In the genomic region with DNA sequence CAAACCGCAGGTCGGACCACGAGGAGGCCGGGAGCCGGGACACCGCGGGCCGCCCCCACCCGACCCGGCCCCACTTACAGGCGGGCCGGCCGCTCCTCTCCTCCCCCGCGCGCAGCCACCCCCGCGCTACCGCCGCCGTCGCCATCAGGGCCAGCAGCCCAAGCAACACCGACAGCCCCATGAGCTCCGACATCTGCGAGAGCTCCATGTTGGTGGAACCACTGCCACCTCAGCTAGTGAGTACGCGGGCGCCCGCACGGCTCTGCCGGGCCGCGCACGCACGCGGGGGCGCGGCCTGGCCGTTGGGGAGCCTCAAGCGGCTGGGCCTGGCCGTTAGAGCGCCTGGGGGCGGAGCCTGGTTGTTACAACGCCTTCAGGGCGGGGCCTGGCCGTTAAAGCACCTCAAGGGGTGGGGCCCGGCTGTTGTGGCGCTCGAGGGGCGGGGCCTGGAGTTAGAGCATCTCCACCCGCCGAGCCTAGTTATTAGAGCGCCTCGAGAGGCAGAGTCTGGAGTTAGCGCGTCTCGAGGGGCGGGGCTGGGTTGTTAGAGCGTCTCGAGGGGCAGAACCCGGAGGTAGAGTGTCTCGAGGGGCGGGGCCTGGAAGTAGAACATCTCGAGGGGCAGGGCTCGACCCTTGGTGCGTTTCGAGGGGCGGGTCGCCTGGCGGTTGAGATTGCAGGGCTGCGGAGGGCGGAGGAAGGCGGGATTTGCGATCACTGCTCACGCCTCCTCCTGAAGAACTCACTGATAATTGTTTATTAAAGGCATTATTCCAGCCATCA, we compare ENCODE assay signal across 8 cellular contexts. TPM values are rescaled to one million over a fixed set of nuclear protein-coding genes. Genes with fewer than 3 reads are reported as not detected.
A peak's percentile ranks its signal among the peaks of the same experiment; 100 is the strongest.
DNase-seq lines count a peak whose midpoint lies in the region; ATAC-seq and TF ChIP-seq lines count a peak whose summit lies in the region.

A gene with protein sequence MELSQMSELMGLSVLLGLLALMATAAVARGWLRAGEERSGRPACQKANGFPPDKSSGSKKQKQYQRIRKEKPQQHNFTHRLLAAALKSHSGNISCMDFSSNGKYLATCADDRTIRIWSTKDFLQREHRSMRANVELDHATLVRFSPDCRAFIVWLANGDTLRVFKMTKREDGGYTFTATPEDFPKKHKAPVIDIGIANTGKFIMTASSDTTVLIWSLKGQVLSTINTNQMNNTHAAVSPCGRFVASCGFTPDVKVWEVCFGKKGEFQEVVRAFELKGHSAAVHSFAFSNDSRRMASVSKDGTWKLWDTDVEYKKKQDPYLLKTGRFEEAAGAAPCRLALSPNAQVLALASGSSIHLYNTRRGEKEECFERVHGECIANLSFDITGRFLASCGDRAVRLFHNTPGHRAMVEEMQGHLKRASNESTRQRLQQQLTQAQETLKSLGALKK (minus strand): TSS at position 238 of the 783 bp plus-strand sequence. CDS start 30 bp downstream, at position 208.

- H3K36me3 Mint-ChIP-seq in T-helper 1 cell treated with Interleukin-12 subunit alpha and Interleukin-12 subunit beta and Interleukin-4 antibody, amounts not matched to agents 30 μg/mL and 1 μg/mL, for 36 hours (ENCODE audit: low read depth) = peaks cover 14% of the 10 kb centered on the region

- peak; percentile 78 for ATAC-seq in HG02884 (IDR thresholded peaks at IDR 0.05; ENCODE audit: unreplicated experiment)

- H3K27me3 ChIP-seq in left ventricle myocardium inferior (ENCODE audit: low read depth) = no peaks in the 10 kb centered on the region
- no peaks in the 10 kb centered on the region for H3K27me3 ChIP-seq in prostate gland (replicated peaks; ENCODE audit: insufficient read depth)

- DNase-seq in GM13977 (ENCODE audit: low spot score) = peak; percentile 100
- peak; percentile 99 for DNase-seq in NCI-H1694 (lab: John Stamatoyannopoulos, UW)
- DNase-seq in amniotic stem cell (lab: John Stamatoyannopoulos, UW) = peak; percentile 98
- DNase-seq in left ventricle myocardium inferior = peak; percentile 99
- peak; percentile 99 for DNase-seq in prostate gland (ENCODE audit: low spot score)

- TF ChIP-seq POLR2A in prostate gland (IDR thresholded peaks at IDR 0.05) = peak; percentile 92

- in situ Hi-C loops in GM13977 (cut with MboI; ENCODE audit: low pct_unique_long_range_greater_than_20kb, low sequenced_read_pairs, unreplicated experiment) = no loop called here

- H3K4me1 Mint-ChIP-seq in T-helper 1 cell treated with Interleukin-12 subunit alpha and Interleukin-12 subunit beta and Interleukin-4 antibody, amounts not matched to agents 30 μg/mL and 1 μg/mL, for 36 hours (ENCODE audit: low read depth) = peaks cover 23% of the 10 kb centered on the region

- WGBS in prostate gland = under 1% methylated on average over 22 of the region's 75 CpGs
- WGBS in urinary bladder = under 1% methylated on average over 75 of the region's 75 CpGs

- H3K4me1 ChIP-seq in left ventricle myocardium inferior (peaks cover 30% of the 10 kb centered on the region), prostate gland (replicated peaks) (no peaks in the 10 kb centered on the region), urinary bladder (ENCODE audit: insufficient read depth) (no peaks in the 10 kb centered on the region)

- intact Hi-C loops in left ventricle myocardium inferior (cut with micrococcal nuclease) (no loop called here), prostate gland (cut with DNase I) (loop anchor here (2.0 to 5.0 kb wide), 2 partner anchors 22 to 56 kb away; partner anchors contain the start of genes BAZ1B and BCL7B)

- peak; percentile 27 for TF ChIP-seq CTCF in GM13977 (IDR thresholded peaks at IDR 0.05; ENCODE audit: extremely low read depth, insufficient read depth, missing control alignments)
- peak; percentile 27 for TF ChIP-seq CTCF in left ventricle myocardium inferior (IDR thresholded peaks at IDR 0.05; ENCODE audit: borderline replicate concordance)
- peak in 2 of 4 experiments; percentile 8 to 15 for TF ChIP-seq CTCF in prostate gland (IDR thresholded peaks at IDR 0.05)

- H3K27me3 Mint-ChIP-seq in T-helper 1 cell treated with Interleukin-12 subunit alpha and Interleukin-12 subunit beta and Interleukin-4 antibody, amounts not matched to agents 30 μg/mL and 1 μg/mL, for 36 hours (ENCODE audit: low read depth) = no peaks in the 10 kb centered on the region

- H3K27ac ChIP-seq in left ventricle myocardium inferior (replicated peaks) = peak within 1 kb of the TSS; percentile 88
- H3K27ac ChIP-seq in prostate gland = peak within 1 kb of the TSS; percentile 82 to 86
- peak within 1 kb of the TSS; percentile 82 for H3K27ac ChIP-seq in urinary bladder (ENCODE audit: low read depth)

- H3K4me3 ChIP-seq in left ventricle myocardium inferior (peak within 1 kb of the TSS; percentile 94), prostate gland (peak within 1 kb of the TSS; percentile 58 to 83), urinary bladder (ENCODE audit: low read depth, low read length) (peak within 1 kb of the TSS; percentile 76)

- no peaks in the 10 kb centered on the region for H3K9me3 ChIP-seq in left ventricle myocardium inferior (replicated peaks)
- H3K9me3 ChIP-seq in prostate gland = no peaks in the 10 kb centered on the region

- peak within 1 kb of the TSS; percentile 94 for H3K4me3 Mint-ChIP-seq in T-helper 1 cell treated with Interleukin-12 subunit alpha and Interleukin-12 subunit beta and Interleukin-4 antibody, amounts not matched to agents 30 μg/mL and 1 μg/mL, for 36 hours

- no peaks in the 10 kb centered on the region for H3K9me3 Mint-ChIP-seq in T-helper 1 cell treated with Interleukin-12 subunit alpha and Interleukin-12 subunit beta and Interleukin-4 antibody, amounts not matched to agents 30 μg/mL and 1 μg/mL, for 36 hours

- H3K36me3 ChIP-seq in left ventricle myocardium inferior = peaks cover 15% of the 10 kb centered on the region
- peaks cover 0 to 8% of the 10 kb centered on the region in 2 donors for H3K36me3 ChIP-seq in prostate gland
- no peaks in the 10 kb centered on the region for H3K36me3 ChIP-seq in urinary bladder (ENCODE audit: insufficient read depth)

- peak within 1 kb of the TSS; percentile 96 for H3K27ac Mint-ChIP-seq in T-helper 1 cell treated with Interleukin-12 subunit alpha and Interleukin-12 subunit beta and Interleukin-4 antibody, amounts not matched to agents 30 μg/mL and 1 μg/mL, for 36 hours

RNA-seq across cellular contexts. Expression of the gene that starts here (rescaled TPM):
- total RNA-seq in left ventricle myocardium inferior (9.6 TPM), prostate gland (100 to 1,000 TPM in 1 of 2 donors, 10 to 100 TPM in 1; 73.5 to 112 TPM), urinary bladder (57.1 TPM)
- 26.4 TPM for polyA plus RNA-seq in urinary bladder

Comparison
In these comparisons a context has a peak if more than half of its experiments do, and no peak if none do; other contexts are left out.
1. Peak in every context shown above with its lines: DNase-seq, ATAC-seq, H3K4me3 ChIP-seq and H3K27ac ChIP-seq.